21 cellular contexts compared by ENCODE assay signal in genomic region chr1:173749137-173749536, GRCh38.
"Had no signal": no experiment of that assay in that cellular context is flagged by ENCODE, and none has a peak within 500 bp of the region (broad histone marks: within the 10 kb centered on the region; RNA-seq: fewer than 3 reads in every experiment).

No MANE protein-coding gene starts in this region.

- ATAC-seq: activated CD4-positive, alpha-beta T cell treated with anti-CD3 and anti-CD28 coated beads for 36 hours; gastrocnemius medialis; left ventricle myocardium superior; natural killer cell had no signal

- DNase-seq: activated B cell treated with CpG ODN at 0.5 μM for 24 hours; activated CD4-positive, alpha-beta T cell treated with anti-CD3 and anti-CD28 coated beads for 36 hours; activated CD4-positive, alpha-beta T cell treated with anti-CD3 and anti-CD28 coated beads, Interleukin-2, amount 50 U/mL, for 4 hours; activated effector memory CD4-positive, alpha-beta T cell treated with Interleukin-2 at 50 U/mL for 16 hours; activated naive CD4-positive, alpha-beta T cell treated with anti-CD3 and anti-CD28 coated beads for 36 hours; activated naive CD8-positive, alpha-beta T cell treated with anti-CD3 and anti-CD28 coated beads, Interleukin-2, amount 10 ng/mL, durations not matched to agents 7 days and 5 days; activated T-cell treated with anti-CD3 and anti-CD28 coated beads, Interleukin-2, amount 50 U/mL, for 48 hours; erythroblast; gastrocnemius medialis; hippocampal formation; left ventricle myocardium superior; mammary epithelial cell; natural killer cell; spleen; stimulated activated CD4-positive, alpha-beta T cell treated with anti-CD3 and anti-CD28 coated beads, Interleukin-4, amount 100 ng/mL, for 24 hours; stimulated activated naive CD4-positive, alpha-beta T cell treated with Interleukin-2 at 50 U/mL for 16 hours; T1000 had no signal

- H3K9me3 ChIP-seq: gastrocnemius medialis, spleen, thoracic aorta, vagina had no signal

- H3K27me3 ChIP-seq: cardiac muscle cell, gastrocnemius medialis, spleen, vagina had no signal

- H3K4me1 ChIP-seq: spleen, vagina had no signal

- FAIRE-seq: endometrium had no signal

- H3K27ac ChIP-seq: cardiac muscle cell, gastrocnemius medialis, spleen, thoracic aorta, vagina had no signal

- H3K4me3 ChIP-seq: cardiac muscle cell, gastrocnemius medialis, spleen, thoracic aorta, vagina had no signal
